21 cellular contexts compared by ENCODE assay signal in genomic region chr16:2690852-2691251, GRCh38. TPM values are rescaled to one million over a fixed set of nuclear protein-coding genes. Genes with fewer than 3 reads are reported as not detected.
DNase-seq lines count a peak whose midpoint lies in the region; ATAC-seq and TF ChIP-seq lines count a peak whose summit lies in the region.
"Had no signal": no experiment of that assay in that cellular context is flagged by ENCODE, and none has a peak within 500 bp of the region (broad histone marks: within the 10 kb centered on the region; RNA-seq: fewer than 3 reads in every experiment).

No MANE protein-coding gene starts in this region.

- H3K36me3 ChIP-seq in heart right ventricle (peaks cover 0 to 24% (median 0%) of the 10 kb centered on the region in 9 donors), osteoblast (ENCODE audit: insufficient read depth, low read length) (peaks cover 4% of the 10 kb centered on the region), upper lobe of right lung (peaks cover 11% of the 10 kb centered on the region)

- no peak overlapping the region for H2AFZ ChIP-seq in osteoblast (ENCODE audit: low read length)

- H3K4me1 Mint-ChIP-seq in activated T-helper 17 cell treated with anti-CD3 and anti-CD28 coated beads, Interleukin-2, amount 50 U/mL, for 72 hours = peaks cover 20% of the 10 kb centered on the region

- H3K27me3 ChIP-seq in heart right ventricle (no peaks in the 10 kb centered on the region), osteoblast (ENCODE audit: insufficient read depth, low read length) (no peaks in the 10 kb centered on the region), upper lobe of right lung (no peaks in the 10 kb centered on the region)
- H3K27me3 ChIP-seq: left lung had no signal

- H3K27me3 Mint-ChIP-seq in activated T-helper 17 cell treated with anti-CD3 and anti-CD28 coated beads, Interleukin-2, amount 50 U/mL, for 72 hours = no peaks in the 10 kb centered on the region
- H3K27me3 Mint-ChIP-seq: activated CD4-positive, alpha-beta T cell treated with anti-CD3 and anti-CD28 coated beads for 36 hours had no signal

- peak overlapping the region; percentile 41 for H3K4me2 ChIP-seq in osteoblast (ENCODE audit: insufficient read depth, low read length)

- intact Hi-C loops in heart right ventricle (cut with DNase I) (no loop called here), upper lobe of right lung (cut with DNase I) (no loop called here)

- no peak for ATAC-seq in activated T-helper 17 cell treated with anti-CD3 and anti-CD28 coated beads, Interleukin-2, amount 50 U/mL, for 72 hours (replicated peaks)
- ATAC-seq in heart right ventricle (no peak), upper lobe of right lung (no peak), GM18498 (IDR thresholded peaks at IDR 0.05; ENCODE audit: unreplicated experiment) (no peak)
- ATAC-seq: activated CD4-positive, alpha-beta T cell treated with anti-CD3 and anti-CD28 coated beads for 36 hours; activated T-cell treated with anti-CD3 and anti-CD28 coated beads, Interleukin-2, amount 50 U/mL, for 4 hours; left lung had no signal

- no peaks in the 10 kb centered on the region for H3K9me3 ChIP-seq in heart right ventricle
- H3K9me3 ChIP-seq in osteoblast (ENCODE audit: low read depth, low read length) = no peaks in the 10 kb centered on the region
- H3K9me3 ChIP-seq in upper lobe of right lung = no peaks in the 10 kb centered on the region
- H3K9me3 ChIP-seq: left lung had no signal

- H3K4me3 ChIP-seq in heart right ventricle (no peak overlapping the region), osteoblast (ENCODE audit: insufficient read depth, low read length) (no peak overlapping the region), upper lobe of right lung (no peak overlapping the region)
- H3K4me3 ChIP-seq: coronary artery, left lung had no signal

- H3K27ac ChIP-seq in C4-2B (peak overlapping the region; percentile 85), heart right ventricle (peak overlapping the region in 7 of 10 donors; percentile 69 to 95 (median 80)), osteoblast (ENCODE audit: low read depth, low read length) (peak overlapping the region; percentile 75), upper lobe of right lung (no peak overlapping the region)
- H3K27ac ChIP-seq: coronary artery, left lung had no signal

- peaks cover 52% of the 10 kb centered on the region for H3K79me2 ChIP-seq in osteoblast (ENCODE audit: insufficient read depth, low read length)

- TF ChIP-seq CTCF in C4-2B (conservative IDR thresholded peaks at IDR 0.05) (no peak), heart right ventricle (IDR thresholded peaks at IDR 0.05) (no peak), osteoblast (IDR thresholded peaks at IDR 0.05; ENCODE audit: extremely low read depth, low read depth, low read length) (no peak), upper lobe of right lung (IDR thresholded peaks at IDR 0.05) (no peak)

- peaks cover 50% of the 10 kb centered on the region for H4K20me1 ChIP-seq in osteoblast (ENCODE audit: insufficient read depth, low read length)

- peak overlapping the region; percentile 51 for H3K27ac Mint-ChIP-seq in activated T-helper 17 cell treated with anti-CD3 and anti-CD28 coated beads, Interleukin-2, amount 50 U/mL, for 72 hours
- H3K27ac Mint-ChIP-seq: activated CD4-positive, alpha-beta T cell treated with anti-CD3 and anti-CD28 coated beads for 36 hours; T-helper 1 cell treated with Interleukin-12 subunit alpha and Interleukin-12 subunit beta and Interleukin-4 antibody, amounts not matched to agents 30 μg/mL and 1 μg/mL, for 36 hours had no signal

- H3K4me1 ChIP-seq in heart right ventricle (peaks cover 13 to 54% (median 43%) of the 10 kb centered on the region in 9 donors), osteoblast (ENCODE audit: insufficient read depth, low read length) (peaks cover 18% of the 10 kb centered on the region), upper lobe of right lung (peaks cover 32% of the 10 kb centered on the region)

- H3K36me3 Mint-ChIP-seq in activated T-helper 17 cell treated with anti-CD3 and anti-CD28 coated beads, Interleukin-2, amount 50 U/mL, for 72 hours (ENCODE audit: low read depth) = peaks cover 49% of the 10 kb centered on the region

- no peak overlapping the region for H3K4me3 Mint-ChIP-seq in activated T-helper 17 cell treated with anti-CD3 and anti-CD28 coated beads, Interleukin-2, amount 50 U/mL, for 72 hours
- H3K4me3 Mint-ChIP-seq: activated CD4-positive, alpha-beta T cell treated with anti-CD3 and anti-CD28 coated beads for 36 hours; activated T-cell treated with anti-CD3 and anti-CD28 coated beads, Interleukin-2, amount 50 U/mL, for 4 hours; T-helper 1 cell treated with Interleukin-12 subunit alpha and Interleukin-12 subunit beta and Interleukin-4 antibody, amounts not matched to agents 30 μg/mL and 1 μg/mL, for 36 hours had no signal

- 93 to 94% methylated on average over 11 of the region's 11 CpGs for WGBS in heart right ventricle, 2 donors

- no peaks in the 10 kb centered on the region for H3K9me3 Mint-ChIP-seq in activated T-helper 17 cell treated with anti-CD3 and anti-CD28 coated beads, Interleukin-2, amount 50 U/mL, for 72 hours
- H3K9me3 Mint-ChIP-seq: activated T-cell treated with anti-CD3 and anti-CD28 coated beads, Interleukin-2, amount 50 U/mL, for 4 hours; T-helper 1 cell treated with Interleukin-12 subunit alpha and Interleukin-12 subunit beta and Interleukin-4 antibody, amounts not matched to agents 30 μg/mL and 1 μg/mL, for 36 hours had no signal

- DNase-seq in heart right ventricle (no peak), osteoblast (ENCODE audit: insufficient read length, low spot score, missing footprints) (no peak), upper lobe of right lung (no peak), superior temporal gyrus (ENCODE audit: extremely low spot score) (no peak), NCI-H2196 treated with DMSO at 0.1 percent for 48 hours (lab: John Stamatoyannopoulos, UW; ENCODE audit: unreplicated experiment) (no peak)
- DNase-seq: ACHN; activated CD4-positive, alpha-beta T cell treated with anti-CD3 and anti-CD28 coated beads for 36 hours; activated naive CD4-positive, alpha-beta T cell; activated T-cell treated with anti-CD3 and anti-CD28 coated beads, Interleukin-2, amount 50 U/mL, for 4 hours; amniotic stem cell; DMS79 treated with DMSO at 0.1 percent for 48 hours; hippocampal formation; KBM-7; NCI-H2029; NCI-H226 had no signal

RNA-seq across cellular contexts. Expression of gene KCTD5, which starts 8.5 kb away (rescaled TPM):
- 10 to 100 TPM; 42.2 to 79.1 TPM for total RNA-seq in activated T-helper 17 cell treated with anti-CD3 and anti-CD28 coated beads, Interleukin-2, amount 50 U/mL, for 72 hours
- total RNA-seq in heart right ventricle (10 to 100 TPM in 6 of 10 donors, 1 to 10 TPM in 4; 8.5 to 22.4 (median 11.7) TPM), osteoblast (19.2 and 21.7 TPM in 2 replicates), upper lobe of right lung (23.8 TPM)
- polyA plus RNA-seq in heart right ventricle = 10 to 100 TPM in 1 of 2 donors, 1 to 10 TPM in 1; 8.7 to 11.7 TPM

RNA-seq across cellular contexts. Expression of gene PRSS27, which starts 29.2 kb away (rescaled TPM):
- 1 to 10 TPM; 2.2 to 2.9 TPM for total RNA-seq in activated T-helper 17 cell treated with anti-CD3 and anti-CD28 coated beads, Interleukin-2, amount 50 U/mL, for 72 hours
- total RNA-seq in heart right ventricle = under 1 TPM in 9 of 10 donors, not detected in 1; 0.11 to 0.75 (median 0.40) TPM
- polyA plus RNA-seq in heart right ventricle = under 1 TPM; 0.46 to 0.66 TPM
- total RNA-seq in osteoblast = 1.5 and 2.5 TPM in 2 replicates
- 0.81 TPM for total RNA-seq in upper lobe of right lung
